In genomic region chr16:52976539-52977167, GRCh38 we compare ENCODE assay signal across 8 cellular contexts.
DNase-seq lines count a peak whose midpoint lies in the region; ATAC-seq, FAIRE-seq and TF ChIP-seq lines count a peak whose summit lies in the region.

No MANE protein-coding gene starts in this region.

- H3K27me3 ChIP-seq in GM12878 (replicated peaks in 1 of 2; ENCODE audit: control insufficient read depth in 2 of 2, insufficient read depth in 2 of 2, low read length in 1 of 2) (no peaks in the 10 kb centered on the region), mesendoderm (ENCODE audit: insufficient read depth, low read length, poor library complexity) (no peaks in the 10 kb centered on the region), gastroesophageal sphincter (peaks cover 6% of the 10 kb centered on the region)

- no peak overlapping the region for H4K5ac ChIP-seq in mesendoderm (ENCODE audit: low read length)

- no peak overlapping the region for H2BK15ac ChIP-seq in mesendoderm (replicated peaks; ENCODE audit: low read depth)

- H3K4me2 ChIP-seq in GM12878 (ENCODE audit: control insufficient read depth, insufficient read depth) (no peak overlapping the region), mesendoderm (ENCODE audit: low read length) (no peak overlapping the region)

- H3K9me3 ChIP-seq in GM12878 (replicated peaks; ENCODE audit: control insufficient read depth, insufficient read depth, low read length) (no peaks in the 10 kb centered on the region), gastroesophageal sphincter (peaks cover 0 to 7% (median 0%) of the 10 kb centered on the region in 3 donors)

- TF ChIP-seq EP300 in GM12878 (IDR thresholded peaks at IDR 0.05; ENCODE audit: borderline replicate concordance in 1 of 2, control insufficient read depth in 1 of 2, low read depth in 2 of 2, low read length in 2 of 2) (no peak), gastroesophageal sphincter (IDR thresholded peaks at IDR 0.05) (no peak)

- H3K36me3 ChIP-seq in GM12878 (ENCODE audit: control insufficient read depth in 2 of 2, insufficient read depth in 2 of 2, low read length in 1 of 2): no peaks in the 10 kb centered on the region
- no peaks in the 10 kb centered on the region for H3K36me3 ChIP-seq in mesendoderm (ENCODE audit: control insufficient read depth, insufficient read depth, low read length)
- H3K36me3 ChIP-seq in gastroesophageal sphincter: no peaks in the 10 kb centered on the region

- peak; percentile 71 for ATAC-seq in HG03442 (IDR thresholded peaks at IDR 0.05; ENCODE audit: unreplicated experiment)
- peak; percentile 84 for ATAC-seq in GM12878
- ATAC-seq in gastroesophageal sphincter: no peak

- H3K18ac ChIP-seq in mesendoderm (ENCODE audit: low read length): no peak overlapping the region

- TF ChIP-seq POLR2A in GM12878 (IDR thresholded peaks at IDR 0.05; ENCODE audit: low read depth, low read length) (no peak), gastroesophageal sphincter (IDR thresholded peaks at IDR 0.05) (no peak)

- intact Hi-C loops in GM12878 (cut with micrococcal nuclease; ENCODE audit: unreplicated experiment): loop anchor here (2.0 kb wide), 2 partner anchors 46 to 230 kb away; no protein-coding TSS in a partner anchor

- DNase-seq in GM12878 (ENCODE audit: low read depth, low spot score) (no peak), mesendoderm (peak; percentile 67), ecto neural progenitor cell (ENCODE audit: low spot score) (no peak)
- no peak for DNase-seq in activated CD4-positive, CD25-positive, alpha-beta regulatory T cell treated with anti-CD3 and anti-CD28 coated beads, Interleukin-2, amount 50 U/mL, for 72 hours

- no peak overlapping the region for H2BK120ac ChIP-seq in mesendoderm (ENCODE audit: low read depth, low read length)

- peak; percentile 69 for TF ChIP-seq RAD21 in GM12878 (IDR thresholded peaks at IDR 0.05; ENCODE audit: insufficient read depth, low read depth, low read length)

- no peak overlapping the region for H3K4me3 ChIP-seq in GM12878
- H3K4me3 ChIP-seq in mesendoderm (ENCODE audit: low read length): no peak overlapping the region
- no peak overlapping the region for H3K4me3 ChIP-seq in gastroesophageal sphincter

- no peak overlapping the region for H3K23ac ChIP-seq in mesendoderm (ENCODE audit: low read length)

- H3K4me1 ChIP-seq in GM12878 (ENCODE audit: control insufficient read depth, insufficient read depth, low read length): no peaks in the 10 kb centered on the region
- H3K4me1 ChIP-seq in mesendoderm (ENCODE audit: control insufficient read depth, low read depth, low read length): no peaks in the 10 kb centered on the region
- no peaks in the 10 kb centered on the region for H3K4me1 ChIP-seq in gastroesophageal sphincter

- H3K9ac ChIP-seq in GM12878 (ENCODE audit: control insufficient read depth, insufficient read depth, low read length) (no peak overlapping the region), mesendoderm (ENCODE audit: low read length) (no peak overlapping the region)

- no peak overlapping the region for H2BK5ac ChIP-seq in mesendoderm (ENCODE audit: low read length)

- H3K27ac ChIP-seq in 22Rv1 (no peak overlapping the region), GM12878 (ENCODE audit: control insufficient read depth, insufficient read depth) (no peak overlapping the region), mesendoderm (ENCODE audit: low read depth, low read length) (no peak overlapping the region), gastroesophageal sphincter (no peak overlapping the region)

- no peaks in the 10 kb centered on the region for H3K79me1 ChIP-seq in mesendoderm (ENCODE audit: low read length)

- no peak overlapping the region for H2AK5ac ChIP-seq in mesendoderm (ENCODE audit: low read length)

- H3K79me2 ChIP-seq in GM12878 (ENCODE audit: control insufficient read depth, insufficient read depth, low read length) (no peaks in the 10 kb centered on the region), mesendoderm (ENCODE audit: control insufficient read depth, insufficient read depth, low read length) (no peaks in the 10 kb centered on the region)

- H2AFZ ChIP-seq in GM12878 (ENCODE audit: control insufficient read depth, low read depth, low read length): no peak overlapping the region

- peak; percentile 44 for FAIRE-seq in GM12878 (lab: Jason Lieb, UNC)

- no TSS peak for BruUV-seq in GM12878 (replicated peaks; lab: Mats Ljungman, UMichigan)

- CTCF ChIA-PET in GM12878 (lab: Yijun Ruan, JAX): interaction anchor here (0.5 to 2.1 kb wide), 15 partner anchors 11 to 570 kb away, joined by 3 to 8 read pairs (median 4); no protein-coding TSS in a partner anchor

- H4K8ac ChIP-seq in mesendoderm (ENCODE audit: low read depth, low read length): no peak overlapping the region

- TF ChIP-seq CTCF in 22Rv1 (IDR thresholded peaks at IDR 0.05): peak; percentile 57
- peak; percentile 65 for TF ChIP-seq CTCF in GM12873 (IDR thresholded peaks at IDR 0.05; ENCODE audit: insufficient read depth, low read depth, low read length, missing control alignments)
- TF ChIP-seq CTCF in GM12878 (IDR thresholded peaks at IDR 0.05 in 2 of 3, conservative IDR thresholded peaks at IDR 0.05 in 1 of 3; ENCODE audit: control insufficient read depth in 2 of 3, extremely low read depth in 1 of 3, insufficient read depth in 1 of 3, low read depth in 3 of 3, low read length in 3 of 3): peak; percentile 38 to 55 (median 55); a peak in 5 of 6 replicates
- TF ChIP-seq CTCF in gastroesophageal sphincter (IDR thresholded peaks at IDR 0.05): peak in 1 of 4 experiments; percentile 19

- H3K4ac ChIP-seq in mesendoderm (ENCODE audit: low read depth, low read length): no peak overlapping the region

- SMC1A ChIA-PET in GM12878 (lab: Charles Lee; ENCODE audit: uncharacterized antibody, unreplicated experiment): interaction anchor here (0.7 to 1.2 kb wide), 4 partner anchors 28 to 315 kb away, joined by 3 read pairs; no protein-coding TSS in a partner anchor

- no peaks in the 10 kb centered on the region for H4K20me1 ChIP-seq in GM12878 (ENCODE audit: control insufficient read depth, insufficient read depth)

- POLR2A ChIA-PET in GM12878 (lab: Charles Lee): no interaction called here

- RAD21 ChIA-PET in GM12878 (lab: Charles Lee; ENCODE audit: unreplicated experiment): interaction anchor here (0.6 to 1.3 kb wide), 4 partner anchors 183 to 534 kb away, joined by 3 to 6 read pairs (median 4); no protein-coding TSS in a partner anchor

- in situ Hi-C loops in GM12878 (cut with MboI): no loop called here

- H3K56ac ChIP-seq in mesendoderm (ENCODE audit: low read length): no peak overlapping the region

TF ChIP-seq in GM12878, 131 proteins besides CTCF, POLR2A, EP300 and RAD21:
- no peak for TF ChIP-seq WRNIP1 (IDR thresholded peaks at IDR 0.05; ENCODE audit: borderline replicate concordance, low read depth, low read length)
- no peak for TF ChIP-seq SRF (IDR thresholded peaks at IDR 0.05; ENCODE audit: low read depth in 2 of 2, low read length in 2 of 2)
- TF ChIP-seq, protein P1, sequence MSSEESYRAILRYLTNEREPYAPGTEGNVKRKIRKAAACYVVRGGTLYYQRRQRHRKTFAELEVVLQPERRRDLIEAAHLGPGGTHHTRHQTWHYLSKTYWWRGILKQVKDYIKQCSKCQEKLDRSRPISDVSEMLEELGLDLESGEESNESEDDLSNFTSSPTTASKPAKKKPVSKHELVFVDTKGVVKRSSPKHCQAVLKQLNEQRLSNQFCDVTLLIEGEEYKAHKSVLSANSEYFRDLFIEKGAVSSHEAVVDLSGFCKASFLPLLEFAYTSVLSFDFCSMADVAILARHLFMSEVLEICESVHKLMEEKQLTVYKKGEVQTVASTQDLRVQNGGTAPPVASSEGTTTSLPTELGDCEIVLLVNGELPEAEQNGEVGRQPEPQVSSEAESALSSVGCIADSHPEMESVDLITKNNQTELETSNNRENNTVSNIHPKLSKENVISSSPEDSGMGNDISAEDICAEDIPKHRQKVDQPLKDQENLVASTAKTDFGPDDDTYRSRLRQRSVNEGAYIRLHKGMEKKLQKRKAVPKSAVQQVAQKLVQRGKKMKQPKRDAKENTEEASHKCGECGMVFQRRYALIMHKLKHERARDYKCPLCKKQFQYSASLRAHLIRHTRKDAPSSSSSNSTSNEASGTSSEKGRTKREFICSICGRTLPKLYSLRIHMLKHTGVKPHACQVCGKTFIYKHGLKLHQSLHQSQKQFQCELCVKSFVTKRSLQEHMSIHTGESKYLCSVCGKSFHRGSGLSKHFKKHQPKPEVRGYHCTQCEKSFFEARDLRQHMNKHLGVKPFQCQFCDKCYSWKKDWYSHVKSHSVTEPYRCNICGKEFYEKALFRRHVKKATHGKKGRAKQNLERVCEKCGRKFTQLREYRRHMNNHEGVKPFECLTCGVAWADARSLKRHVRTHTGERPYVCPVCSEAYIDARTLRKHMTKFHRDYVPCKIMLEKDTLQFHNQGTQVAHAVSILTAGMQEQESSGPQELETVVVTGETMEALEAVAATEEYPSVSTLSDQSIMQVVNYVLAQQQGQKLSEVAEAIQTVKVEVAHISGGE (CRISPR knock-in tag; IDR thresholded peaks at IDR 0.05): no peak
- no peak for TF ChIP-seq NFXL1 (IDR thresholded peaks at IDR 0.05; ENCODE audit: borderline replicate concordance)
- TF ChIP-seq ZNF207 (IDR thresholded peaks at IDR 0.05; ENCODE audit: borderline replicate concordance): no peak
